In the genomic region with DNA sequence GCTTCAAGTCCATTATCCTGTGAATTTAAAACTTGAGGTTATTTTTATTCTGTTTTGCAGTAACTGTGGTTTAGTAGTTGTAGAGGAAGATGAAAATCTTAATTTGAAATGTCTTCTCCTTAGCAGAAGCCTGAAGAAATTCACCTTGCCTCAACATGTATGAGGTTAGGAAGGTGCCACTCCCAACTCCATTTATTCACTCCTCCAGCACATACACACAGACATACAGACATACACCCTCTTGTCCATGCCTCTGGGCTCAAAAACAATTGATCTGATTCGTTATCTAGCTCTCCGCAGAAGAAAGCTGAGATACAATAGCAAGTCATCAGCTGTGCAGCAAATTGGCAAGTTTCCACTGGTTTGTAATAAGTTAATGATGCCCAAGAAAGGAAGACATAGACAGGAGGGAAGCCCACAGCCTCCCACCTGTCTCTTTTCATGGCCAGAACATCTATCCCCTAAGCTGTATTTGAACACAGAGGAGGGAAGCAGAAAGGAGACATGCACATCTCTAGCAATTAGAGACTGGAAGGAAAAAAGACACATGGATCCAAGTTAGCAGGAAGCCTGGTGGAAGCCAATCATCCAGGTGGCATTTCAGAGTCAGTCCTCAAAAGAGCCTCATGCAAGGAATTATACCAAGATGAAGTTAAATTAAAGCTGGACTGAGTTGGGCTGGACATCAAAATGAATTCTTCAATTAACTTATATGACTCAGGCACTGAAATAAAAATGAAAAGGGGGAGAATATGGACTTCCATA, we compare ENCODE assay signal across 20 cellular contexts.
"Had no signal": no experiment of that assay in that cellular context is flagged by ENCODE, and none has a peak within 500 bp of the region (broad histone marks: within the 10 kb centered on the region; RNA-seq: fewer than 3 reads in every experiment).

No MANE protein-coding gene starts in this region.

- H3K4me3 ChIP-seq: heart right ventricle, lung, ovary, prostate gland, spleen, upper lobe of left lung had no signal

- DNase-seq: activated B cell treated with CpG ODN at 0.5 μM for 24 hours; activated CD4-positive, alpha-beta T cell treated with anti-CD3 and anti-CD28 coated beads for 36 hours; activated CD4-positive, alpha-beta T cell treated with anti-CD3 and anti-CD28 coated beads, Interleukin-2, amount 50 U/mL, for 4 hours; activated CD8-positive, alpha-beta memory T cell treated with anti-CD3 and anti-CD28 coated beads for 24 hours; activated CD8-positive, alpha-beta memory T cell treated with anti-CD3 and anti-CD28 coated beads, Interleukin-2, amount 50 U/mL, for 4 hours; activated T-cell treated with anti-CD3 and anti-CD28 coated beads, Interleukin-2, amount 50 U/mL, for 24 hours; aorta; brain microvascular endothelial cell; cortex of kidney; endodermal cell; heart right ventricle; kidney; ovary; spleen; stimulated activated CD4-positive, alpha-beta T cell treated with anti-CD3 and anti-CD28 coated beads, Interleukin-4, amount 100 ng/mL, for 1 hour; stimulated activated naive CD8-positive, alpha-beta T cell treated with anti-CD3 and anti-CD28 coated beads, Interleukin-15, Interleukin-2, amounts not matched to agents 100 U/mL and 50 U/mL, for 24 hours; T1000; upper lobe of left lung had no signal
